1 cellular context compared by ENCODE assay signal in genomic region chr20:33005908-33006775, GRCh38.
TF ChIP-seq lines count a peak whose summit lies in the region.

No MANE protein-coding gene starts in this region.

TF ChIP-seq in HepG2, 621 proteins besides CTCF, POLR2A, EP300 and RAD21 (continued from another document and continues in another):
- peak; percentile 70; the same call in 1 of the 2 replicates for TF ChIP-seq FUBP1 (CRISPR knock-in tag; IDR thresholded peaks at IDR 0.05; ENCODE audit: borderline replicate concordance)
- 0 out of 2 replicates have a peak, but pooled peaks have one; percentile 26 for TF ChIP-seq ZSCAN12 (CRISPR knock-in tag; IDR thresholded peaks at IDR 0.05)
- no peak for TF ChIP-seq ZNF160 (CRISPR knock-in tag; IDR thresholded peaks at IDR 0.05)
- TF ChIP-seq AGO1 (IDR thresholded peaks at IDR 0.05; ENCODE audit: low read depth, low read length, poor library complexity, severe bottlenecking), result no peak
- TF ChIP-seq ZGPAT (CRISPR knock-in tag; IDR thresholded peaks at IDR 0.05), result peak; percentile 97
- no peak for TF ChIP-seq CCAR2 (optimal IDR thresholded peaks at IDR 0.05; ENCODE audit: low read depth, low read length)
- TF ChIP-seq GTF2F1 (IDR thresholded peaks at IDR 0.05; ENCODE audit: low read length), result no peak
- peak; percentile 94 for TF ChIP-seq SOX5 (CRISPR knock-in tag; IDR thresholded peaks at IDR 0.05; ENCODE audit: borderline replicate concordance)
- peak; percentile 22; the same call in 1 of the 2 replicates for TF ChIP-seq SMC3 (IDR thresholded peaks at IDR 0.05; ENCODE audit: low read length)
- TF ChIP-seq SP5 (CRISPR knock-in tag; IDR thresholded peaks at IDR 0.05; ENCODE audit: borderline replicate concordance, low read depth), result peak; percentile 92
- peak; percentile 84 for TF ChIP-seq ZFX (CRISPR knock-in tag; IDR thresholded peaks at IDR 0.05; ENCODE audit: low read depth)
- 0 out of 2 replicates have a peak, but pooled peaks have one; percentile 21 for TF ChIP-seq ZNF570 (CRISPR knock-in tag; IDR thresholded peaks at IDR 0.05; ENCODE audit: borderline replicate concordance)
- peak; percentile 92; the same call in 1 of the 2 replicates for TF ChIP-seq MZF1 (CRISPR knock-in tag; IDR thresholded peaks at IDR 0.05; ENCODE audit: borderline replicate concordance)
- 0 out of 2 replicates have a peak, but pooled peaks have one; percentile 26 for TF ChIP-seq BHLHE40 (IDR thresholded peaks at IDR 0.05; ENCODE audit: low read length)
- TF ChIP-seq CCDC6 (CRISPR knock-in tag; IDR thresholded peaks at IDR 0.05), result no peak
- TF ChIP-seq, protein P1, sequence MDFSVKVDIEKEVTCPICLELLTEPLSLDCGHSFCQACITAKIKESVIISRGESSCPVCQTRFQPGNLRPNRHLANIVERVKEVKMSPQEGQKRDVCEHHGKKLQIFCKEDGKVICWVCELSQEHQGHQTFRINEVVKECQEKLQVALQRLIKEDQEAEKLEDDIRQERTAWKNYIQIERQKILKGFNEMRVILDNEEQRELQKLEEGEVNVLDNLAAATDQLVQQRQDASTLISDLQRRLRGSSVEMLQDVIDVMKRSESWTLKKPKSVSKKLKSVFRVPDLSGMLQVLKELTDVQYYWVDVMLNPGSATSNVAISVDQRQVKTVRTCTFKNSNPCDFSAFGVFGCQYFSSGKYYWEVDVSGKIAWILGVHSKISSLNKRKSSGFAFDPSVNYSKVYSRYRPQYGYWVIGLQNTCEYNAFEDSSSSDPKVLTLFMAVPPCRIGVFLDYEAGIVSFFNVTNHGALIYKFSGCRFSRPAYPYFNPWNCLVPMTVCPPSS (IDR thresholded peaks at IDR 0.05), result no peak
- TF ChIP-seq, protein P2, sequence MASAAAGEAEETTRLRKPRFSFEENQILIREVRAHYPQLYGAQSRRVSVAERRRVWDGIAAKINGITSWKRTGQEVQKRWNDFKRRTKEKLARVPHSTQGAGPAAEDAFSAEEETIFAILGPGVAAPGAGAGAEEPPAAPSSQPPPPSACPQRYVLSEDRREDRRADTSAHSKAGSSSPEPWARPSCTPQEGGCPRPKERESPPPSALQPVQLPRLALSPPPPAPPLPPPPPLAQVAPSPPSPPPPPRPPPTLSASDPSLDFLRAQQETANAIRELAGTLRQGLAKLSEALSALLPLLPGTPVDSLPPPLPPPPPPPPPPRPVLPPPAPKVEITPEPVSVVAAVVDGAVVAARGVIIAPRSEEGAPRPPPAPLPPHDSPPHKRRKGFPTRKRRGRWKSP (CRISPR knock-in tag; IDR thresholded peaks at IDR 0.05), result peak; percentile 97
- TF ChIP-seq PATZ1 (CRISPR knock-in tag; IDR thresholded peaks at IDR 0.05), result peak; percentile 95
- TF ChIP-seq MLX (CRISPR knock-in tag; IDR thresholded peaks at IDR 0.05), result peak; percentile 92
- no peak for TF ChIP-seq PRPF4 (IDR thresholded peaks at IDR 0.05; ENCODE audit: low read depth, low read length, poor library complexity, severe bottlenecking)
- TF ChIP-seq ELF4 (CRISPR knock-in tag; IDR thresholded peaks at IDR 0.05; ENCODE audit: borderline replicate concordance), result no peak
- TF ChIP-seq ZNF33B (CRISPR knock-in tag; IDR thresholded peaks at IDR 0.05), result no peak
- no peak for TF ChIP-seq MAFG (CRISPR knock-in tag; IDR thresholded peaks at IDR 0.05)
- TF ChIP-seq SRSF1 (optimal IDR thresholded peaks at IDR 0.05; ENCODE audit: low read depth, low read length), result peak; percentile 81
- TF ChIP-seq ZNF614 (CRISPR knock-in tag; IDR thresholded peaks at IDR 0.05; ENCODE audit: borderline replicate concordance), result peak; percentile 97
- no peak for TF ChIP-seq SP2 (CRISPR knock-in tag; IDR thresholded peaks at IDR 0.05)
- TF ChIP-seq MTA1 (CRISPR knock-in tag; IDR thresholded peaks at IDR 0.05; ENCODE audit: borderline replicate concordance), result peak; percentile 96
- no peak for TF ChIP-seq ZBTB14 (CRISPR knock-in tag; IDR thresholded peaks at IDR 0.05)
- TF ChIP-seq ZNF619 (CRISPR knock-in tag; IDR thresholded peaks at IDR 0.05), result no peak
- TF ChIP-seq SOX6 (IDR thresholded peaks at IDR 0.05), result no peak
- TF ChIP-seq SOX6 (CRISPR knock-in tag; IDR thresholded peaks at IDR 0.05), result peak; percentile 92
- peak; percentile 58; the same call in 1 of the 2 replicates for TF ChIP-seq BRD4 (CRISPR knock-in tag; IDR thresholded peaks at IDR 0.05)
- TF ChIP-seq TCF7L2 (IDR thresholded peaks at IDR 0.05; ENCODE audit: low read depth, low read length), result no peak
- peak; percentile 46 for TF ChIP-seq ZNF768 (CRISPR knock-in tag; IDR thresholded peaks at IDR 0.05)
- peak; percentile 70; the same call in 1 of the 2 replicates for TF ChIP-seq ZKSCAN5 (CRISPR knock-in tag; IDR thresholded peaks at IDR 0.05)
- TF ChIP-seq NR2F2 (IDR thresholded peaks at IDR 0.05; ENCODE audit: borderline replicate concordance, low read depth), result peak; percentile 89
- TF ChIP-seq CBX2 (IDR thresholded peaks at IDR 0.05; ENCODE audit: low read depth, low read length), result no peak
- TF ChIP-seq CBX2 (CRISPR knock-in tag; IDR thresholded peaks at IDR 0.05; ENCODE audit: low read depth), result no peak; the same call in 1 of the 2 replicates
- peak; percentile 19; the same call in 1 of the 2 replicates for TF ChIP-seq EED (CRISPR knock-in tag; IDR thresholded peaks at IDR 0.05)
- TF ChIP-seq ZNF841 (CRISPR knock-in tag; IDR thresholded peaks at IDR 0.05; ENCODE audit: borderline replicate concordance), result no peak
- peak; percentile 82 for TF ChIP-seq RXRA (CRISPR knock-in tag; IDR thresholded peaks at IDR 0.05)
- TF ChIP-seq RAD51 (IDR thresholded peaks at IDR 0.05; ENCODE audit: borderline replicate concordance), result no peak
- TF ChIP-seq DPF2 (CRISPR knock-in tag; IDR thresholded peaks at IDR 0.05; ENCODE audit: borderline replicate concordance, low read depth), result peak; percentile 97
- TF ChIP-seq, protein P3, sequence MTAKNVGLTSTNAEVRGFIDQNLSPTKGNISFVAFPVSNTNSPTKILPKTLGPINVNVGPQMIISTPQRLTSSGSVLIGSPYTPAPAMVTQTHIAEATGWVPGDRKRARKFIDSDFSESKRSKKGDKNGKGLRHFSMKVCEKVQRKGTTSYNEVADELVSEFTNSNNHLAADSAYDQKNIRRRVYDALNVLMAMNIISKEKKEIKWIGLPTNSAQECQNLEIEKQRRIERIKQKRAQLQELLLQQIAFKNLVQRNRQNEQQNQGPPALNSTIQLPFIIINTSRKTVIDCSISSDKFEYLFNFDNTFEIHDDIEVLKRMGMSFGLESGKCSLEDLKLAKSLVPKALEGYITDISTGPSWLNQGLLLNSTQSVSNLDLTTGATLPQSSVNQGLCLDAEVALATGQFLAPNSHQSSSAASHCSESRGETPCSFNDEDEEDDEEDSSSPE (CRISPR knock-in tag; IDR thresholded peaks at IDR 0.05), result no peak
- no peak for TF ChIP-seq SYNCRIP (IDR thresholded peaks at IDR 0.05; ENCODE audit: insufficient read depth, low read depth, low read length)
- TF ChIP-seq ZBTB43 (CRISPR knock-in tag; conservative IDR thresholded peaks at IDR 0.05), result peak; percentile 85
- TF ChIP-seq MED1 (CRISPR knock-in tag; IDR thresholded peaks at IDR 0.05), result peak; percentile 100
- peak; percentile 27 for TF ChIP-seq STAG1 (CRISPR knock-in tag; IDR thresholded peaks at IDR 0.05)
- no peak for TF ChIP-seq ZNF446 (CRISPR knock-in tag; IDR thresholded peaks at IDR 0.05)
- TF ChIP-seq SMYD3 (CRISPR knock-in tag; IDR thresholded peaks at IDR 0.05), result no peak
- peak; percentile 94 for TF ChIP-seq KDM4B (CRISPR knock-in tag; IDR thresholded peaks at IDR 0.05)
- TF ChIP-seq TFDP1 (CRISPR knock-in tag; IDR thresholded peaks at IDR 0.05; ENCODE audit: borderline replicate concordance), result peak; percentile 43; the same call in 1 of the 2 replicates
- no peak for TF ChIP-seq ZFP36L2 (CRISPR knock-in tag; IDR thresholded peaks at IDR 0.05)
- peak; percentile 85 for TF ChIP-seq HNF4A (CRISPR knock-in tag; IDR thresholded peaks at IDR 0.05)
- TF ChIP-seq ZNF879 (CRISPR knock-in tag; IDR thresholded peaks at IDR 0.05), result no peak
